In genomic region chr16:88685156-88686061, GRCh38 we compare ENCODE assay signal across 8 cellular contexts. TPM values are rescaled to one million over a fixed set of nuclear protein-coding genes. Genes with fewer than 3 reads are reported as not detected.
DNase-seq lines count a peak whose midpoint lies in the region; ATAC-seq and TF ChIP-seq lines count a peak whose summit lies in the region.

No MANE protein-coding gene starts in this region.

- H3K27ac Mint-ChIP-seq in activated CD4-positive, alpha-beta T cell treated with anti-CD3 and anti-CD28 coated beads for 36 hours: peak overlapping the region; percentile 51
- peak overlapping the region; percentile 39 to 82 for H3K27ac Mint-ChIP-seq in T-cell
- no peak overlapping the region for H3K27ac Mint-ChIP-seq in brain

- ATAC-seq in activated CD4-positive, alpha-beta T cell treated with anti-CD3 and anti-CD28 coated beads for 36 hours: peak; percentile 13
- ATAC-seq in T-cell (replicated peaks in 1 of 4): peak; percentile 10 to 18 (median 16)

- peaks cover 3% of the 10 kb centered on the region for H3K36me3 Mint-ChIP-seq in activated CD4-positive, alpha-beta T cell treated with anti-CD3 and anti-CD28 coated beads for 36 hours (ENCODE audit: low read depth)
- H3K36me3 Mint-ChIP-seq in T-cell (no peaks in the 10 kb centered on the region), brain (no peaks in the 10 kb centered on the region)

- no peaks in the 10 kb centered on the region for H3K27me3 Mint-ChIP-seq in activated CD4-positive, alpha-beta T cell treated with anti-CD3 and anti-CD28 coated beads for 36 hours
- H3K27me3 Mint-ChIP-seq in T-cell: no peaks in the 10 kb centered on the region
- peaks cover 62% of the 10 kb centered on the region for H3K27me3 Mint-ChIP-seq in brain

- H3K9me3 Mint-ChIP-seq in activated CD4-positive, alpha-beta T cell treated with anti-CD3 and anti-CD28 coated beads for 36 hours (ENCODE audit: low read depth): no peaks in the 10 kb centered on the region
- H3K9me3 Mint-ChIP-seq in T-cell (no peaks in the 10 kb centered on the region), brain (no peaks in the 10 kb centered on the region)

- CTCF ChIA-PET in activated CD4-positive, alpha-beta T cell treated with anti-CD3 and anti-CD28 coated beads for 36 hours (lab: Charles Lee): interaction anchor here (0.6 to 1.5 kb wide), 12 partner anchors 10 to 227 kb away, joined by 3 to 7 read pairs (median 3); partner anchors contain the start of gene MVD
- CTCF ChIA-PET in T-cell (lab: Charles Lee): interaction anchor here (0.6 to 1.1 kb wide), 3 partner anchors 10 to 22 kb away, joined by 3 to 6 read pairs (median 3); no protein-coding TSS in a partner anchor

- POLR2A ChIA-PET in activated CD4-positive, alpha-beta T cell treated with anti-CD3 and anti-CD28 coated beads for 36 hours (lab: Charles Lee): interaction anchor here (1.5 kb wide), 1 partner anchor 20 kb away, joined by 3 read pairs; no protein-coding TSS in a partner anchor
- POLR2A ChIA-PET in T-cell (lab: Charles Lee): no interaction called here

- peaks cover 42% of the 10 kb centered on the region for H3K4me1 Mint-ChIP-seq in activated CD4-positive, alpha-beta T cell treated with anti-CD3 and anti-CD28 coated beads for 36 hours
- H3K4me1 Mint-ChIP-seq in T-cell: peaks cover 52 to 60% (median 55%) of the 10 kb centered on the region in 3 donors
- H3K4me1 Mint-ChIP-seq in brain: peaks cover 14% of the 10 kb centered on the region

- peak overlapping the region; percentile 70 for H3K4me3 Mint-ChIP-seq in activated CD4-positive, alpha-beta T cell treated with anti-CD3 and anti-CD28 coated beads for 36 hours
- H3K4me3 Mint-ChIP-seq in T-cell: peak overlapping the region; percentile 77 to 81 (median 79)
- peak overlapping the region in 3 of 5 experiments; percentile 16 to 77 (median 52) for H3K4me3 Mint-ChIP-seq in brain

- intact Hi-C loops in activated CD4-positive, alpha-beta T cell treated with anti-CD3 and anti-CD28 coated beads for 36 hours (cut with DNase I, micrococcal nuclease): loop anchor here (1.0 to 2.0 kb wide), 11 partner anchors 15 to 486 kb away; partner anchors contain the start of genes CTU2 (in 2 of the 2), RNF166 (in 2 of the 2), CDH15 (in 1 of the 2) and CYBA (in 1 of the 2)

- TF ChIP-seq CTCF in brain (conservative IDR thresholded peaks at IDR 0.05): peak; percentile 22 to 66

- DNase-seq in activated CD4-positive, alpha-beta T cell treated with anti-CD3 and anti-CD28 coated beads for 36 hours: peak; percentile 85
- no peak for DNase-seq in activated CD4-positive, alpha-beta T cell treated with anti-CD3 and anti-CD28 coated beads for 1 hour
- DNase-seq in T-cell (peak in 26 of 34 experiments; percentile 36 to 71 (median 60)), kidney tubule cell (ENCODE audit: low spot score) (peak; percentile 42), NCI-H1105 treated with DMSO at 0.1 percent for 48 hours (lab: John Stamatoyannopoulos, UW) (no peak), NCI-H2171 treated with DMSO at 0.1 percent for 48 hours (lab: John Stamatoyannopoulos, UW) (no peak)
- DNase-seq in stimulated activated CD4-positive, alpha-beta T cell treated with anti-CD3 and anti-CD28 coated beads, TNF-alpha, amount 100 ng/mL, for 4 hours (ENCODE audit: low read depth in 3 of 3): peak in 2 of 3 experiments; percentile 56 to 58

RNA-seq across cellular contexts. Expression of gene SNAI3, which starts 0.9 kb away (rescaled TPM):
- 1 to 10 TPM; 3.6 to 4.1 TPM for total RNA-seq in activated CD4-positive, alpha-beta T cell treated with anti-CD3 and anti-CD28 coated beads for 36 hours
- 10 to 100 TPM in 3 of 5 donors, 1 to 10 TPM in 2; 5.2 to 20.4 (median 17.2) TPM for total RNA-seq in T-cell
- polyA plus RNA-seq in brain (ENCODE audit: insufficient read depth, low read depth, low replicate concordance): 1.2 TPM

RNA-seq across cellular contexts. Expression of gene RNF166, which starts 20.8 kb away (rescaled TPM):
- total RNA-seq in activated CD4-positive, alpha-beta T cell treated with anti-CD3 and anti-CD28 coated beads for 36 hours: 10 to 100 TPM; 44.0 to 49.7 TPM
- total RNA-seq in T-cell: 100 to 1,000 TPM; 246 to 369 (median 264) TPM
- 22.2 TPM for polyA plus RNA-seq in brain (ENCODE audit: insufficient read depth, low read depth, low replicate concordance)

RNA-seq across cellular contexts. Expression of gene CTU2, which starts 20.9 kb away (rescaled TPM):
- 10 to 100 TPM; 29.6 to 36.2 TPM for total RNA-seq in activated CD4-positive, alpha-beta T cell treated with anti-CD3 and anti-CD28 coated beads for 36 hours
- 10 to 100 TPM; 30.1 to 39.5 (median 38.6) TPM for total RNA-seq in T-cell
- 24.6 TPM for polyA plus RNA-seq in brain (ENCODE audit: insufficient read depth, low read depth, low replicate concordance)

RNA-seq across cellular contexts. Expression of gene MVD, which starts 22.5 kb away (rescaled TPM):
- total RNA-seq in activated CD4-positive, alpha-beta T cell treated with anti-CD3 and anti-CD28 coated beads for 36 hours: 10 to 100 TPM; 62.8 to 81.1 TPM
- 10 to 100 TPM; 52.3 to 81.4 (median 63.4) TPM for total RNA-seq in T-cell
- polyA plus RNA-seq in brain (ENCODE audit: insufficient read depth, low read depth, low replicate concordance): 63.6 TPM

RNA-seq across cellular contexts. Expression of gene CYBA, which starts 34.6 kb away (rescaled TPM):
- 100 to 1,000 TPM; 155 to 200 TPM for total RNA-seq in activated CD4-positive, alpha-beta T cell treated with anti-CD3 and anti-CD28 coated beads for 36 hours
- total RNA-seq in T-cell: 100 to 1,000 TPM; 271 to 456 (median 403) TPM
- 83.9 TPM for polyA plus RNA-seq in brain (ENCODE audit: insufficient read depth, low read depth, low replicate concordance)

Comparison
In these comparisons a context has a peak if more than half of its experiments do, and no peak if none do; other contexts are left out.
1. DNase-seq: peak in activated CD4-positive, alpha-beta T cell treated with anti-CD3 and anti-CD28 coated beads for 36 hours (single experiment), T-cell (26 of 34), kidney tubule cell (single experiment) and stimulated activated CD4-positive, alpha-beta T cell treated with anti-CD3 and anti-CD28 coated beads, TNF-alpha, amount 100 ng/mL, for 4 hours (2 of 3); none in activated CD4-positive, alpha-beta T cell treated with anti-CD3 and anti-CD28 coated beads for 1 hour (single experiment), NCI-H1105 treated with DMSO at 0.1 percent for 48 hours (single experiment) and NCI-H2171 treated with DMSO at 0.1 percent for 48 hours (single experiment).
2. H3K27ac Mint-ChIP-seq: peak in activated CD4-positive, alpha-beta T cell treated with anti-CD3 and anti-CD28 coated beads for 36 hours (single experiment) and T-cell (2 of 2); none in brain (0 of 5).
3. RNA of gene RNF166, which starts 20.8 kb away (total RNA-seq): 246 to 369 TPM in T-cell; 44.0 to 49.7 TPM in activated CD4-positive, alpha-beta T cell treated with anti-CD3 and anti-CD28 coated beads for 36 hours; every median in the first group is over 4 times any median in the second.
4. Peak in every context shown above with its lines, with median percentiles within 50 percentile points of each other: H3K4me3 Mint-ChIP-seq.